In genomic region chr18:31101148-31102019, GRCh38 we compare ENCODE assay signal across 1 cellular context.
A peak's percentile ranks its signal among the peaks of the same experiment; 100 is the strongest.
TF ChIP-seq lines count a peak whose summit lies in the region.

No MANE protein-coding gene starts in this region.

TF ChIP-seq in HepG2, 621 proteins besides CTCF, POLR2A, EP300 and RAD21 (continued from another document and continues in another):
- TF ChIP-seq, protein P1, sequence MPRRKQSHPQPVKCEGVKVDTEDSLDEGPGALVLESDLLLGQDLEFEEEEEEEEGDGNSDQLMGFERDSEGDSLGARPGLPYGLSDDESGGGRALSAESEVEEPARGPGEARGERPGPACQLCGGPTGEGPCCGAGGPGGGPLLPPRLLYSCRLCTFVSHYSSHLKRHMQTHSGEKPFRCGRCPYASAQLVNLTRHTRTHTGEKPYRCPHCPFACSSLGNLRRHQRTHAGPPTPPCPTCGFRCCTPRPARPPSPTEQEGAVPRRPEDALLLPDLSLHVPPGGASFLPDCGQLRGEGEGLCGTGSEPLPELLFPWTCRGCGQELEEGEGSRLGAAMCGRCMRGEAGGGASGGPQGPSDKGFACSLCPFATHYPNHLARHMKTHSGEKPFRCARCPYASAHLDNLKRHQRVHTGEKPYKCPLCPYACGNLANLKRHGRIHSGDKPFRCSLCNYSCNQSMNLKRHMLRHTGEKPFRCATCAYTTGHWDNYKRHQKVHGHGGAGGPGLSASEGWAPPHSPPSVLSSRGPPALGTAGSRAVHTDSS (CRISPR knock-in tag; conservative IDR thresholded peaks at IDR 0.05): no peak
- TF ChIP-seq, protein P2, sequence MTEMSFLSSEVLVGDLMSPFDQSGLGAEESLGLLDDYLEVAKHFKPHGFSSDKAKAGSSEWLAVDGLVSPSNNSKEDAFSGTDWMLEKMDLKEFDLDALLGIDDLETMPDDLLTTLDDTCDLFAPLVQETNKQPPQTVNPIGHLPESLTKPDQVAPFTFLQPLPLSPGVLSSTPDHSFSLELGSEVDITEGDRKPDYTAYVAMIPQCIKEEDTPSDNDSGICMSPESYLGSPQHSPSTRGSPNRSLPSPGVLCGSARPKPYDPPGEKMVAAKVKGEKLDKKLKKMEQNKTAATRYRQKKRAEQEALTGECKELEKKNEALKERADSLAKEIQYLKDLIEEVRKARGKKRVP (CRISPR knock-in tag; IDR thresholded peaks at IDR 0.05): 0 out of 4 replicates have a peak, but pooled peaks of 1 of the 2 experiments have one; percentile 16
- TF ChIP-seq, protein P3, sequence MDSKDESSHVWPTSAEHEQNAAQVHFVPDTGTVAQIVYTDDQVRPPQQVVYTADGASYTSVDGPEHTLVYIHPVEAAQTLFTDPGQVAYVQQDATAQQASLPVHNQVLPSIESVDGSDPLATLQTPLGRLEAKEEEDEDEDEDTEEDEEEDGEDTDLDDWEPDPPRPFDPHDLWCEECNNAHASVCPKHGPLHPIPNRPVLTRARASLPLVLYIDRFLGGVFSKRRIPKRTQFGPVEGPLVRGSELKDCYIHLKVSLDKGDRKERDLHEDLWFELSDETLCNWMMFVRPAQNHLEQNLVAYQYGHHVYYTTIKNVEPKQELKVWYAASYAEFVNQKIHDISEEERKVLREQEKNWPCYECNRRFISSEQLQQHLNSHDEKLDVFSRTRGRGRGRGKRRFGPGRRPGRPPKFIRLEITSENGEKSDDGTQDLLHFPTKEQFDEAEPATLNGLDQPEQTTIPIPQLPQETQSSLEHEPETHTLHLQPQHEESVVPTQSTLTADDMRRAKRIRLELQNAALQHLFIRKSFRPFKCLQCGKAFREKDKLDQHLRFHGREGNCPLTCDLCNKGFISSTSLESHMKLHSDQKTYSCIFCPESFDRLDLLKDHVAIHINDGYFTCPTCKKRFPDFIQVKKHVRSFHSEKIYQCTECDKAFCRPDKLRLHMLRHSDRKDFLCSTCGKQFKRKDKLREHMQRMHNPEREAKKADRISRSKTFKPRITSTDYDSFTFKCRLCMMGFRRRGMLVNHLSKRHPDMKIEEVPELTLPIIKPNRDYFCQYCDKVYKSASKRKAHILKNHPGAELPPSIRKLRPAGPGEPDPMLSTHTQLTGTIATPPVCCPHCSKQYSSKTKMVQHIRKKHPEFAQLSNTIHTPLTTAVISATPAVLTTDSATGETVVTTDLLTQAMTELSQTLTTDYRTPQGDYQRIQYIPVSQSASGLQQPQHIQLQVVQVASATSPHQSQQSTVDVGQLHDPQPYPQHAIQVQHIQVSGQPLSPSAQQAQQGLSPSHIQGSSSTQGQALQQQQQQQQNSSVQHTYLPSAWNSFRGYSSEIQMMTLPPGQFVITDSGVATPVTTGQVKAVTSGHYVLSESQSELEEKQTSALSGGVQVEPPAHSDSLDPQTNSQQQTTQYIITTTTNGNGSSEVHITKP (CRISPR knock-in tag; IDR thresholded peaks at IDR 0.05; ENCODE audit: low read depth): no peak
- TF ChIP-seq ZNF234 (CRISPR knock-in tag; conservative IDR thresholded peaks at IDR 0.05) (no peak), ESRRA (CRISPR knock-in tag; IDR thresholded peaks at IDR 0.05; ENCODE audit: low read depth) (0 out of 2 replicates have a peak, but pooled peaks have one; percentile 53), ZNF768 (CRISPR knock-in tag; IDR thresholded peaks at IDR 0.05) (peak; percentile 37; the same call in 1 of the 2 replicates), HMGA1 (CRISPR knock-in tag; conservative IDR thresholded peaks at IDR 0.05) (no peak), ZNF556 (CRISPR knock-in tag; IDR thresholded peaks at IDR 0.05; ENCODE audit: borderline replicate concordance) (peak; percentile 56; the same call in 1 of the 2 replicates), ATM (IDR thresholded peaks at IDR 0.05; ENCODE audit: borderline replicate concordance) (no peak), EED (CRISPR knock-in tag; IDR thresholded peaks at IDR 0.05) (0 out of 2 replicates have a peak, but pooled peaks have one; percentile 49), ZNF780A (CRISPR knock-in tag; IDR thresholded peaks at IDR 0.05) (peak; percentile 15; the same call in 1 of the 2 replicates), FOXK1 (CRISPR knock-in tag; IDR thresholded peaks at IDR 0.05; ENCODE audit: borderline replicate concordance, low read depth) (0 out of 2 replicates have a peak, but pooled peaks have one; percentile 11), GABPA (IDR thresholded peaks at IDR 0.05; ENCODE audit: low read depth, low read length) (no peak), GABPA (CRISPR knock-in tag; IDR thresholded peaks at IDR 0.05; ENCODE audit: low read depth) (no peak), SRSF9 (IDR thresholded peaks at IDR 0.05; ENCODE audit: borderline replicate concordance, insufficient read depth, low read depth, low read length, poor library complexity, severe bottlenecking) (no peak), ZNF747 (CRISPR knock-in tag; IDR thresholded peaks at IDR 0.05; ENCODE audit: borderline replicate concordance) (no peak), ZC3H4 (CRISPR knock-in tag; IDR thresholded peaks at IDR 0.05; ENCODE audit: borderline replicate concordance) (peak; percentile 34; the same call in 1 of the 2 replicates), RXRA (CRISPR knock-in tag; IDR thresholded peaks at IDR 0.05) (peak; percentile 49; the same call in 1 of the 2 replicates), TCF12 (IDR thresholded peaks at IDR 0.05) (no peak), TCF12 (CRISPR knock-in tag; IDR thresholded peaks at IDR 0.05) (peak; percentile 52), ZNF678 (CRISPR knock-in tag; IDR thresholded peaks at IDR 0.05) (peak; percentile 80; the same call in 1 of the 2 replicates), GABPB1 (CRISPR knock-in tag; IDR thresholded peaks at IDR 0.05) (peak; percentile 43), NR2F6 (IDR thresholded peaks at IDR 0.05) (peak; percentile 53), NR2F6 (CRISPR knock-in tag; IDR thresholded peaks at IDR 0.05) (peak; percentile 59), POLR2G (IDR thresholded peaks at IDR 0.05; ENCODE audit: low read depth, low read length) (peak; percentile 69; the same call in 1 of the 2 replicates), ZSCAN25 (CRISPR knock-in tag; IDR thresholded peaks at IDR 0.05) (no peak), ATF7-NPFF (CRISPR knock-in tag; IDR thresholded peaks at IDR 0.05; ENCODE audit: low read depth) (peak; percentile 62; the same call in 1 of the 2 replicates), SNAPC4 (CRISPR knock-in tag; IDR thresholded peaks at IDR 0.05) (peak; percentile 14; the same call in 1 of the 2 replicates), HOXA9 (CRISPR knock-in tag; IDR thresholded peaks at IDR 0.05; ENCODE audit: borderline replicate concordance) (peak; percentile 60; the same call in 1 of the 2 replicates), ZNF160 (CRISPR knock-in tag; IDR thresholded peaks at IDR 0.05) (no peak), SIX1 (CRISPR knock-in tag; IDR thresholded peaks at IDR 0.05; ENCODE audit: borderline replicate concordance) (no peak), MAZ (IDR thresholded peaks at IDR 0.05; ENCODE audit: borderline replicate concordance, low read depth, low read length) (peak; percentile 71; the same call in 1 of the 2 replicates), MAZ (CRISPR knock-in tag; IDR thresholded peaks at IDR 0.05; ENCODE audit: low read depth) (peak; percentile 57), ZSCAN31 (CRISPR knock-in tag; IDR thresholded peaks at IDR 0.05; ENCODE audit: low read depth) (0 out of 2 replicates have a peak, but pooled peaks have one; percentile 32), ZNF549 (CRISPR knock-in tag; IDR thresholded peaks at IDR 0.05) (no peak), FOXA1 (IDR thresholded peaks at IDR 0.05) (no peak), FOXA1 (CRISPR knock-in tag; IDR thresholded peaks at IDR 0.05) (peak; percentile 55; the same call in 1 of the 2 replicates), SKI (IDR thresholded peaks at IDR 0.05; ENCODE audit: partially characterized antibody) (peak; percentile 44), FOSL2 (CRISPR knock-in tag; IDR thresholded peaks at IDR 0.05) (peak; percentile 39)
- TF ChIP-seq, protein P4, sequence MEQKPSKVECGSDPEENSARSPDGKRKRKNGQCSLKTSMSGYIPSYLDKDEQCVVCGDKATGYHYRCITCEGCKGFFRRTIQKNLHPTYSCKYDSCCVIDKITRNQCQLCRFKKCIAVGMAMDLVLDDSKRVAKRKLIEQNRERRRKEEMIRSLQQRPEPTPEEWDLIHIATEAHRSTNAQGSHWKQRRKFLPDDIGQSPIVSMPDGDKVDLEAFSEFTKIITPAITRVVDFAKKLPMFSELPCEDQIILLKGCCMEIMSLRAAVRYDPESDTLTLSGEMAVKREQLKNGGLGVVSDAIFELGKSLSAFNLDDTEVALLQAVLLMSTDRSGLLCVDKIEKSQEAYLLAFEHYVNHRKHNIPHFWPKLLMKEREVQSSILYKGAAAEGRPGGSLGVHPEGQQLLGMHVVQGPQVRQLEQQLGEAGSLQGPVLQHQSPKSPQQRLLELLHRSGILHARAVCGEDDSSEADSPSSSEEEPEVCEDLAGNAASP (CRISPR knock-in tag; IDR thresholded peaks at IDR 0.05; ENCODE audit: borderline replicate concordance): peak; percentile 9; the same call in 1 of the 2 replicates
- TF ChIP-seq, protein P5, sequence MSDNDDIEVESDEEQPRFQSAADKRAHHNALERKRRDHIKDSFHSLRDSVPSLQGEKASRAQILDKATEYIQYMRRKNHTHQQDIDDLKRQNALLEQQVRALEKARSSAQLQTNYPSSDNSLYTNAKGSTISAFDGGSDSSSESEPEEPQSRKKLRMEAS (IDR thresholded peaks at IDR 0.05): peak; percentile 69
- TF ChIP-seq, protein P6, sequence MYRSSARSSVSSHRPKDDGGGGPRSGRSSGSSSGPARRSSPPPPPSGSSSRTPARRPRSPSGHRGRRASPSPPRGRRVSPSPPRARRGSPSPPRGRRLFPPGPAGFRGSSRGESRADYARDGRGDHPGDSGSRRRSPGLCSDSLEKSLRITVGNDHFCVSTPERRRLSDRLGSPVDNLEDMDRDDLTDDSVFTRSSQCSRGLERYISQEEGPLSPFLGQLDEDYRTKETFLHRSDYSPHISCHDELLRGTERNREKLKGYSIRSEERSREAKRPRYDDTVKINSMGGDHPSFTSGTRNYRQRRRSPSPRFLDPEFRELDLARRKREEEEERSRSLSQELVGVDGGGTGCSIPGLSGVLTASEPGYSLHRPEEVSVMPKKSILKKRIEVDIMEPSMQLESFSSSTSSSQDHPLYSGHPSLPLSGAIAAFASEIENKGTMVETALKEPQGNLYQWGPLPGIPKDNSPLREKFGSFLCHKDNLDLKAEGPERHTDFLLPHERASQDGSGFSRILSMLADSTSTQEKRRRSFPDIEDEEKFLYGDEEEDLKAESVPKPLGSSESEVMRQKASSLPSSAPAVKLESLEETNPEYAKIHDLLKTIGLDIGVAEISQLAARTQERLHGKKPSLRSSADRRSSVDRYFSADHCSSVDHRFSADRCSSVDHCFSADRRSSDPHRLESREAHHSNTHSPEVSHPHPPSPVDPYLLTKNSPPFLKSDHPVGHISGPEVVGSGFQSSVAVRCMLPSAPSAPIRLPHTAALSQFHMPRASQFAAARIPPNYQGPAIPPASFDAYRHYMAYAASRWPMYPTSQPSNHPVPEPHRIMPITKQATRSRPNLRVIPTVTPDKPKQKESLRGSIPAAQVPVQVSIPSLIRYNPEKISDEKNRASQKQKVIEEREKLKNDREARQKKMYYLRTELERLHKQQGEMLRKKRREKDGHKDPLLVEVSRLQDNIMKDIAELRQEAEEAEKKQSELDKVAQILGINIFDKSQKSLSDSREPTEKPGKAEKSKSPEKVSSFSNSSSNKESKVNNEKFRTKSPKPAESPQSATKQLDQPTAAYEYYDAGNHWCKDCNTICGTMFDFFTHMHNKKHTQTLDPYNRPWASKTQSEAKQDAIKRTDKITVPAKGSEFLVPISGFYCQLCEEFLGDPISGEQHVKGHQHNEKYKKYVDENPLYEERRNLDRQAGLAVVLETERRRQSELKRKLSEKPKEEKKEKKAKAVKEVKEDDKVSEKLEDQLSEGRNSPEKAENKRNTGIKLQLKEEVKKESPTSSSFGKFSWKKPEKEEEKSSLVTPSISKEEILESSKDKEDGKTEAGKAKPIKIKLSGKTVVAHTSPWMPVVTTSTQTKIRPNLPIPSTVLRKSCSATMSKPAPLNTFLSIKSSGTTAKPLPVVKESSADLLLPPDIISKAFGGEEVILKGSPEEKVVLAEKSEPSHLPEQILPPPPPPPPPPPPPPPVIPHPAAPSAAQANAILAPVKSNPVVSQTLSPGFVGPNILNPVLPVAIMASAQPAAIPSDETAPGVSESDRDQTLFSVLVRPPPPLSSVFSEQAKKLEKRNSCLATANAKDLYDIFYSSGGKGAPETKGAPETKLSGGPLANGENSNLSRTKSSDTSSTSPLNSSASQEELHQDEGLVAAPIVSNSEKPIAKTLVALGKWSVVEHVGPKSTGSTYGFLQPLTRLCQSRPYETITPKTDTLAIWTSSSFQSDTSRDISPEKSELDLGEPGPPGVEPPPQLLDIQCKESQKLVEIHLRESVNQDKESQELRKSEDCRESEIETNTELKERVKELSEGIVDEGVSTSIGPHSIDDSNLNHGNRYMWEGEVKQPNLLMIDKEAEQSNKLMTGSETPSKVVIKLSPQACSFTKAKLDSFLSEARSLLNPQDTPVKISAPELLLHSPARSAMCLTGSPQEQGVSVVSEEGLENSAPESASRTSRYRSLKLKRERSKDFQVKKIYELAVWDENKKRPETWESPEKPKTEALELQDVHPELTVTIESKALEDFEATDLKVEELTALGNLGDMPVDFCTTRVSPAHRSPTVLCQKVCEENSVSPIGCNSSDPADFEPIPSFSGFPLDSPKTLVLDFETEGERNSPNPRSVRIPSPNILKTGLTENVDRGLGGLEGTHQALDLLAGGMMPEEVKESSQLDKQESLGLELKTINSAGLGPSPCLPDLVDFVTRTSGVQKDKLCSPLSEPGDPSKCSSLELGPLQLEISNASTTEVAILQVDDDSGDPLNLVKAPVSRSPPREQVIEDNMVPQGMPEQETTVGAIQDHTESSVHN (CRISPR knock-in tag; IDR thresholded peaks at IDR 0.05): 0 out of 2 replicates have a peak, but pooled peaks have one; percentile 47
